33 cellular contexts compared by ENCODE assay signal in the genomic region with DNA sequence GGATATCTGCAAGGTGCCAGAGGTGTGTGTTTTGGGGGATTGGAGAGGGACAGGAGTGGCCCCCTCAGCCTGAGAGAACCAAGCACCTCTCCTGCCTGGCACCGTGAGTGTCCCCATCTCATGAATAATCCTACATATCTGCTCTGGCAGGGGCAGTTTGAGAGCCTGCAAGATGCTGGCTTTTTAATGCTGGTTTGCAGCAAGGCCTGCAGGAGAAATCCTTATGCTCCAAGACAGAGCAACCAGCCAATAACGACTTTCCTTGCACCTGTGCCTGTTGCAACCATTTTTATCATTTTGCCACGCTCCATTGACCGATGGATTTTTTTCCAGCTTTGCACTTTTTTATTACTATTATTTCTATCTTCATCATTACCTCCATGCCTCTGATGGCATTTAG.
"Had no signal": no experiment of that assay in that cellular context is flagged by ENCODE, and none has a peak within 500 bp of the region (broad histone marks: within the 10 kb centered on the region; RNA-seq: fewer than 3 reads in every experiment).

No MANE protein-coding gene starts in this region.

- H3K36me3 ChIP-seq: MG63 had no signal

- H3K9me3 ChIP-seq: MG63 had no signal

- H3K27ac ChIP-seq: KMS-11 had no signal

- H3K4me3 ChIP-seq: MG63 had no signal

- H3K27me3 ChIP-seq: MG63 had no signal

- DNase-seq: Karpas-422, Kasumi-1, MG63, MM.1S, MV-4-11, NCI-H1048, NCI-H1092, NCI-H1092 treated with DMSO at 0.1 percent for 48 hours, NCI-H1105, NCI-H1105 treated with DMSO at 0.1 percent for 48 hours, NCI-H1417, NCI-H1417 treated with DMSO at 0.1 percent for 48 hours, NCI-H1436, NCI-H1436 treated with DMSO at 0.1 percent for 48 hours, NCI-H1694, NCI-H1694 treated with DMSO at 0.1 percent for 48 hours, NCI-H187, NCI-H187 treated with DMSO at 0.1 percent for 48 hours, NCI-H1930, NCI-H2029, NCI-H2029 treated with DMSO at 0.1 percent for 48 hours, NCI-H2081, NCI-H2081 treated with DMSO at 0.1 percent for 48 hours, NCI-H2107, NCI-H2171, NCI-H2171 treated with DMSO at 0.1 percent for 48 hours, NCI-H2227 treated with DMSO at 0.1 percent for 48 hours, NCI-H226, NCI-H345, NCI-H446, NCI-H446 treated with DMSO at 0.1 percent for 48 hours, NCI-H510A had no signal
